Comparison of ENCODE assay signal across 8 cellular contexts in the genomic region with DNA sequence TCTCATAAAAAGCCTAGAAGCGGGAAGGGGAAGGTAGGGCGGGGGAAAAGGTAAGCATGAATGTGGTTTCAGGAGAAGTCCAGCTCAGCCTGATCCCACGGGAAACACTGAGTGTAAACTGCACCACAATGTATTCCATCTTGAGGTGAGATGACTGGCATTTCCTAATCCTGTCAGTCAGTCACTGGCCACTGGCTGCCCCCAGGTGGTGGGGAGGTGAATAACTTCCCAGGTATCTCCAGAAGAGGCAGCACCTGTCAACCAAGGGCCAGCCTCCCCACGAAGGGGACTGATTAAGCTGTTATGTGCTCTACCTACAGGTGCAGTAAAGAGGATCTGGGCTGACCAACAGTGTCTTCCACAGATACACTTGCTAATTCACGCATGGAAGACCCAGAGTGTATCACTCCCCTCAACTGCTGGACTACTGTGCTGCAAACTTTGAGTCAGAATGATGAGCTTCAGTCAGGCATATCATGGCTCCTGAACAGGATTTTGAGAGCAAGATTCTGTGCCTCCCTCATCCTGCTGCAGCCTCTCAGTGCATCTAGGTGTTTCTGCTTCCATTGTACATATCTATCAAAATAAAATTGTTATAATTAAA.
DNase-seq lines count a peak whose midpoint lies in the region; ATAC-seq lines count a peak whose summit lies in the region.

No MANE protein-coding gene starts in this region.

- ATAC-seq in GM19324 (IDR thresholded peaks at IDR 0.05; ENCODE audit: low FRiP score, unreplicated experiment) (no peak), GM21447 (IDR thresholded peaks at IDR 0.05; ENCODE audit: unreplicated experiment) (no peak)

- DNase-seq in NCI-H146 (lab: John Stamatoyannopoulos, UW) (peak; percentile 41), NCI-H146 treated with DMSO at 0.1 percent for 48 hours (lab: John Stamatoyannopoulos, UW; ENCODE audit: unreplicated experiment) (no peak), NCI-H460 (ENCODE audit: extremely low read depth, low read depth) (peak; percentile 19), activated T-cell treated with anti-CD3 and anti-CD28 coated beads for 1 hour (ENCODE audit: low read depth) (peak; percentile 37), germinal center (ENCODE audit: low spot score) (peak; percentile 57)
- peak; percentile 20 for DNase-seq in stimulated activated CD4-positive, alpha-beta T cell treated with anti-CD3 and anti-CD28 coated beads, Interleukin-12 subunit alpha, Interleukin-12 subunit beta, amount 100 ng/mL, for 4 hours
